ENCODE assay signal across 8 cellular contexts in genomic region chr2:24047703-24048033, GRCh38. TPM values are rescaled to one million over a fixed set of nuclear protein-coding genes. Genes with fewer than 3 reads are reported as not detected.
DNase-seq lines count a peak whose midpoint lies in the region; ATAC-seq and TF ChIP-seq lines count a peak whose summit lies in the region.
"Had no signal": no experiment of that assay in that cellular context is flagged by ENCODE, and none has a peak within 500 bp of the region (broad histone marks: within the 10 kb centered on the region; RNA-seq: fewer than 3 reads in every experiment).

No MANE protein-coding gene starts in this region.

- peak overlapping the region in 25 of 59 donors; percentile 3 to 83 (median 49) for H3K27ac ChIP-seq in dorsolateral prefrontal cortex

- H3K4me3 ChIP-seq in LNCaP clone FGC (ENCODE audit: low read depth, low read length) (peak overlapping the region; percentile 91), dorsolateral prefrontal cortex (peak overlapping the region in 58 of 59 donors; percentile 40 to 93 (median 80))

- no peaks in the 10 kb centered on the region for H3K27me3 ChIP-seq in dorsolateral prefrontal cortex
- H3K27me3 ChIP-seq: SJSA1 had no signal

- intact Hi-C loops in dorsolateral prefrontal cortex (cut with DNase I) = loop anchor here (1.0 to 10.0 kb wide), 5 partner anchors 29 to 123 kb away; partner anchors contain the start of genes ATAD2B (in 2 of the 2), SF3B6 (in 2 of the 2) and UBXN2A (in 1 of the 2)
- intact Hi-C loops in sciatic nerve (cut with DNase I) = no loop called here

- peak; percentile 3 for ATAC-seq in GM21737 (IDR thresholded peaks at IDR 0.05; ENCODE audit: unreplicated experiment)
- ATAC-seq in sciatic nerve = peak; percentile 6
- no peak for ATAC-seq in HG02870 (IDR thresholded peaks at IDR 0.05; ENCODE audit: unreplicated experiment)

- DNase-seq in LNCaP clone FGC (ENCODE audit: low read depth) (no peak), dorsolateral prefrontal cortex (no peak), sciatic nerve (ENCODE audit: low spot score) (no peak), GM10266 (ENCODE audit: extremely low spot score) (no peak), NCI-H2081 (lab: John Stamatoyannopoulos, UW) (no peak)

- TF ChIP-seq CTCF in LNCaP clone FGC (IDR thresholded peaks at IDR 0.05; ENCODE audit: control insufficient read depth, extremely low read depth, insufficient read depth) (no peak), dorsolateral prefrontal cortex (IDR thresholded peaks at IDR 0.05 in 54 of 56, conservative IDR thresholded peaks at IDR 0.05 in 2 of 56; ENCODE audit: low read depth in 1 of 56, partially characterized antibody in 56 of 56) (peak in 2 of 56 donors; percentile 0 to 2), GM10266 (IDR thresholded peaks at IDR 0.05; ENCODE audit: control insufficient read depth, insufficient read depth, low read depth, missing control alignments) (no peak)

RNA-seq across cellular contexts. Expression of gene WDCP, which starts 0.5 kb away (rescaled TPM):
- total RNA-seq in dorsolateral prefrontal cortex (10 to 100 TPM in 67 of 120 experiments, 1 to 10 TPM in 53; 5.7 to 17.2 (median 10.7) TPM), sciatic nerve (11.8 TPM)

RNA-seq across cellular contexts. Expression of gene FKBP1B, which starts 1.9 kb away (rescaled TPM):
- total RNA-seq in dorsolateral prefrontal cortex (10 to 100 TPM in 119 of 120 experiments, 1 to 10 TPM in 1; 9.9 to 55.9 (median 35.5) TPM), sciatic nerve (11.1 TPM)

RNA-seq across cellular contexts. Expression of gene SF3B6, which starts 28.5 kb away (rescaled TPM):
- total RNA-seq in dorsolateral prefrontal cortex (10 to 100 TPM; 23.9 to 55.1 (median 35.5) TPM), sciatic nerve (62.5 TPM)

RNA-seq across cellular contexts. Expression of gene TP53I3, which starts 37.0 kb away (rescaled TPM):
- total RNA-seq in dorsolateral prefrontal cortex (10 to 100 TPM in 1 of 120 experiments, 1 to 10 TPM in 116, under 1 TPM in 3; 0.39 to 11.1 (median 4.0) TPM), sciatic nerve (25.3 TPM)

RNA-seq across cellular contexts. Expression of gene MFSD2B, which starts 37.8 kb away (rescaled TPM):
- 1 to 10 TPM in 32 of 120 experiments, under 1 TPM in 54, not detected in 34; 0.13 to 3.2 (median 0.68) TPM for total RNA-seq in dorsolateral prefrontal cortex
- total RNA-seq in sciatic nerve = 0.67 TPM
- total RNA-seq: SJSA1 had no signal
